ENCODE assay signal across 1 cellular context in the genomic region with DNA sequence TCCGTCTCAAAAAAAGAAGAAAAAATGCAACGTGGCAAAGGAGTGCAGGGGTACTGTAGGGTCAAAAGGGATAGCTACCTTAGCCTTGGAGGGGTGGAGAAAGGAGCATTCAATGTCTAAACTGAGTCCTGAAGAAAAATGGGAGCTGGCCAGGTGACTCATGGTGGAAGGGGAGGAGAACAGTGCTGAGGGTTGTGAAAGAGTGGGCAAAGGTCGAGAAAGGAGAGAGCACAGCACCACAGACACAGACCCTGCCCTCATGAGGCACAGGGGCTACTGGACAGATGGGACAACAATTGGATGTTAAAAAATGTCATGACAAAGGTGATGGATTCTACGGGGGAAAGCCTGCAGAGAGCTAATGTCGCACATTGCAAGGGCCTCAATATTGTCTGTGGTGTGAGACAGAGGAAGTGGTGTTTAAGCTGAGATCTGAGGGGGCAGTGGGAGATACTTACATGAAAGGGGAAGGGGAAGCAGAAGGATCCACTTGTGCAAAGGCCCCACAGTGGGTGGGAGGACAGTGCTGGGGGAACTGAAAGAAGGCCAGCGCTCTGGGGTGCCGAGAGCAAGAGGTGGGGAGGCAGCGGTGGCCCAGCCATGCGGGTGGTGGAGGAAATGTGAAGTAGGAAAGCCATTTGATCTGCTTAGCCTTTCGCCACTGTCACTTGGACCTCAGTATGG.
TF ChIP-seq lines count a peak whose summit lies in the region.

No MANE protein-coding gene starts in this region.

TF ChIP-seq in GM23338, 12 proteins besides CTCF, POLR2A, EP300 and RAD21 (continued from another document):
- TF ChIP-seq, protein P1, sequence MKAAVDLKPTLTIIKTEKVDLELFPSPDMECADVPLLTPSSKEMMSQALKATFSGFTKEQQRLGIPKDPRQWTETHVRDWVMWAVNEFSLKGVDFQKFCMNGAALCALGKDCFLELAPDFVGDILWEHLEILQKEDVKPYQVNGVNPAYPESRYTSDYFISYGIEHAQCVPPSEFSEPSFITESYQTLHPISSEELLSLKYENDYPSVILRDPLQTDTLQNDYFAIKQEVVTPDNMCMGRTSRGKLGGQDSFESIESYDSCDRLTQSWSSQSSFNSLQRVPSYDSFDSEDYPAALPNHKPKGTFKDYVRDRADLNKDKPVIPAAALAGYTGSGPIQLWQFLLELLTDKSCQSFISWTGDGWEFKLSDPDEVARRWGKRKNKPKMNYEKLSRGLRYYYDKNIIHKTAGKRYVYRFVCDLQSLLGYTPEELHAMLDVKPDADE (IDR thresholded peaks at IDR 0.05): no peak
- TF ChIP-seq CREB1 (CRISPR knock-in tag; IDR thresholded peaks at IDR 0.05; ENCODE audit: low read depth) (no peak), EZH2phosphoT487 (IDR thresholded peaks at IDR 0.05; ENCODE audit: unreplicated experiment) (no peak), JUNB (IDR thresholded peaks at IDR 0.05; ENCODE audit: unreplicated experiment) (no peak)
